Comparison of ENCODE assay signal across 1 cellular context in genomic region chr1:100147875-100148274, GRCh38.
TF ChIP-seq lines count a peak whose summit lies in the region.

No MANE protein-coding gene starts in this region.

TF ChIP-seq in GM23338, 12 proteins besides CTCF, POLR2A, EP300 and RAD21 (continued from another document):
- no peak for TF ChIP-seq REST (IDR thresholded peaks at IDR 0.05; ENCODE audit: unreplicated experiment)
